1 cellular context compared by ENCODE assay signal in genomic region chr1:200982071-200982945, GRCh38.
TF ChIP-seq lines count a peak whose summit lies in the region.

No MANE protein-coding gene starts in this region.

TF ChIP-seq in IMR-90, 13 proteins besides CTCF, POLR2A, EP300 and RAD21:
- no peak for TF ChIP-seq RFX5 (IDR thresholded peaks at IDR 0.05; ENCODE audit: low read depth, low read length)
- no peak for TF ChIP-seq ELK1 (IDR thresholded peaks at IDR 0.05; ENCODE audit: borderline replicate concordance, low read depth, low read length)
- no peak for TF ChIP-seq CHD1 (IDR thresholded peaks at IDR 0.05; ENCODE audit: low read depth, low read length)
- TF ChIP-seq MAZ (IDR thresholded peaks at IDR 0.05; ENCODE audit: borderline replicate concordance, low read depth, low read length), result no peak
- no peak for TF ChIP-seq USF2 (IDR thresholded peaks at IDR 0.05; ENCODE audit: low read depth, low read length)
- no peak for TF ChIP-seq CEBPB (IDR thresholded peaks at IDR 0.05; ENCODE audit: low read depth, low read length)
- no peak for TF ChIP-seq FOS (IDR thresholded peaks at IDR 0.05; ENCODE audit: low read depth, low read length)
- TF ChIP-seq RCOR1 (IDR thresholded peaks at IDR 0.05; ENCODE audit: insufficient replicate concordance, low read length), result no peak
- TF ChIP-seq BHLHE40 (IDR thresholded peaks at IDR 0.05; ENCODE audit: low read depth, low read length), result no peak
- TF ChIP-seq MXI1 (IDR thresholded peaks at IDR 0.05; ENCODE audit: borderline replicate concordance, low read depth, low read length), result no peak
- TF ChIP-seq SMC3 (IDR thresholded peaks at IDR 0.05; ENCODE audit: low read depth, low read length), result no peak
- TF ChIP-seq MAFK (IDR thresholded peaks at IDR 0.05; ENCODE audit: low read depth, low read length), result no peak
TF ChIP-seq in IMR-90: peak in this region for 0.
